Comparison of ENCODE assay signal across 16 cellular contexts in the genomic region with DNA sequence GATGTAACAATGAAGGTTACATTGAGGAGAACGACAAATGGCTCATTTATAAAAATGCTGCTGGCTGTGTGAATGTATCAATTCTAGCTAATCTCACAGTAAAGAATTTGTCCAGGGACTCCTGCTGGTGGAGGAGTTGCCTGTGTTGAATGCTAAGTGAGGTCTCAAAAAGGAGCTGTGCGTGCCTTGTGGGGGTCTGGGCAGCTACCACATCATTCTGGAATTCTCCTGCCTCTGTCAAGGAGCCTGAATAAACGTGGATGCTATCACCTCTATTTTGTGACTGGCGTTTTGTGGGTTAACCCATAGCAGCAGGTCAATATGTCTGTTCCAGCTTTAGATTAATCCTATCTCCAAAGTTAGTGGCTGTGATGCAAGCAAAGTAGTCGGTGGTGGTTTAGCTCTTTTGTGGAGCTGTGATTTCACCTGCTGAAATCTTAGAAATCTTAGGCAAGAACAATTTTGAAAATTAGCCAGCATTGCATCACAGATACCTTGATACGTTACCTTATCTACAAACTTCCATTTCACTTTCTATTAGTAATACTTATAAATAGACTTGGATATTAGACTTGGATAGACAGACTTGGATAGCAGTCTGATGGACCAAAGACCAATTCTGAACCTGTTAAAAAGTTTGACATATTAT.
DNase-seq lines count a peak whose midpoint lies in the region; ATAC-seq and TF ChIP-seq lines count a peak whose summit lies in the region.
"Had no signal": no experiment of that assay in that cellular context is flagged by ENCODE, and none has a peak within 500 bp of the region (broad histone marks: within the 10 kb centered on the region; RNA-seq: fewer than 3 reads in every experiment).

No MANE protein-coding gene starts in this region.

- H3K4me1 ChIP-seq in PC-9 (replicated peaks; ENCODE audit: insufficient read depth) (peaks cover 59% of the 10 kb centered on the region), testis (peaks cover 31% of the 10 kb centered on the region)

- POLR2A ChIA-PET in PC-9 (lab: Charles Lee; ENCODE audit: unreplicated experiment), result no interaction called here

- H3K4me3 Mint-ChIP-seq in mesothelial cell of epicardium, result no peak overlapping the region
- H3K4me3 Mint-ChIP-seq in stimulated activated effector memory CD8-positive, alpha-beta T cell treated with anti-CD3 and anti-CD28 coated beads, Interleukin-12 subunit alpha, Interleukin-12 subunit beta, amount 100 ng/mL, for 72 hours, result no peak overlapping the region
- H3K4me3 Mint-ChIP-seq: activated CD4-positive, alpha-beta T cell treated with anti-CD3 and anti-CD28 coated beads, Interleukin-2, amount 10 ng/mL, durations not matched to agents 7 days and 5 days had no signal

- no peaks in the 10 kb centered on the region for H3K9me3 ChIP-seq in PC-9 (ENCODE audit: insufficient read depth, low read depth)
- H3K9me3 ChIP-seq in testis, result no peaks in the 10 kb centered on the region
- H3K9me3 ChIP-seq: ascending aorta had no signal

- H2AFZ ChIP-seq in PC-9, result no peak overlapping the region

- H3K36me3 ChIP-seq in PC-9 (ENCODE audit: low read depth), result no peaks in the 10 kb centered on the region
- H3K36me3 ChIP-seq in testis (ENCODE audit: low read depth, missing control alignments), result no peaks in the 10 kb centered on the region
- H3K36me3 ChIP-seq: ascending aorta had no signal

- TF ChIP-seq POLR2A in testis (IDR thresholded peaks at IDR 0.05), result no peak
- TF ChIP-seq POLR2A in lower leg skin (IDR thresholded peaks at IDR 0.05), result no peak

- no peaks in the 10 kb centered on the region for H3K79me2 ChIP-seq in PC-9 (ENCODE audit: low read depth)

- no peaks in the 10 kb centered on the region for H3K9me2 ChIP-seq in PC-9 (ENCODE audit: insufficient read depth)

- H3K36me3 Mint-ChIP-seq in mesothelial cell of epicardium, result no peaks in the 10 kb centered on the region
- no peaks in the 10 kb centered on the region for H3K36me3 Mint-ChIP-seq in stimulated activated effector memory CD8-positive, alpha-beta T cell treated with anti-CD3 and anti-CD28 coated beads, Interleukin-12 subunit alpha, Interleukin-12 subunit beta, amount 100 ng/mL, for 72 hours

- H3K4me3 ChIP-seq in PC-9 (no peak overlapping the region), choroid plexus epithelial cell (ENCODE audit: low read depth, low read length) (no peak overlapping the region), testis (no peak overlapping the region), lower leg skin (ENCODE audit: low read depth, poor library complexity, severe bottlenecking) (no peak overlapping the region)
- H3K4me3 ChIP-seq: ascending aorta had no signal

- no TSS peak for BruUV-seq in PC-9 (replicated peaks; lab: Mats Ljungman, UMichigan)

- CTCF ChIA-PET in PC-9 (lab: Charles Lee), result no interaction called here

- TF ChIP-seq CTCF in PC-9 (conservative IDR thresholded peaks at IDR 0.05) (no peak), choroid plexus epithelial cell (conservative IDR thresholded peaks at IDR 0.05; ENCODE audit: low read depth, low read length) (peak; percentile 37), mesothelial cell of epicardium (IDR thresholded peaks at IDR 0.05; ENCODE audit: unreplicated experiment) (no peak), testis (IDR thresholded peaks at IDR 0.05) (peak in 1 of 3 experiments; percentile 20), lower leg skin (IDR thresholded peaks at IDR 0.05) (no peak)

- intact Hi-C loops in PC-9 (cut with micrococcal nuclease; ENCODE audit: unreplicated experiment) (no loop called here), testis (cut with DNase I; ENCODE audit: low total_unique reads) (no loop called here), lower leg skin (cut with DNase I; ENCODE audit: low total_unique reads) (no loop called here)

- H3K27me3 Mint-ChIP-seq in mesothelial cell of epicardium (ENCODE audit: low read depth), result no peaks in the 10 kb centered on the region
- H3K27me3 Mint-ChIP-seq: activated CD4-positive, alpha-beta T cell treated with anti-CD3 and anti-CD28 coated beads, Interleukin-2, amount 10 ng/mL, durations not matched to agents 7 days and 5 days had no signal

- peaks cover 38% of the 10 kb centered on the region for H3F3A ChIP-seq in PC-9 (ENCODE audit: insufficient read depth, low read depth)

- no peaks in the 10 kb centered on the region for H4K20me1 ChIP-seq in PC-9 (ENCODE audit: insufficient read depth)

- H3K4me1 Mint-ChIP-seq in mesothelial cell of epicardium, result peaks cover 43% of the 10 kb centered on the region
- H3K4me1 Mint-ChIP-seq in stimulated activated effector memory CD8-positive, alpha-beta T cell treated with anti-CD3 and anti-CD28 coated beads, Interleukin-12 subunit alpha, Interleukin-12 subunit beta, amount 100 ng/mL, for 72 hours, result peaks cover 1% of the 10 kb centered on the region

- peak overlapping the region; percentile 73 for H3K4me2 ChIP-seq in PC-9

- H3K27me3 ChIP-seq in PC-9 (ENCODE audit: insufficient read depth, low read depth) (no peaks in the 10 kb centered on the region), testis (no peaks in the 10 kb centered on the region)
- H3K27me3 ChIP-seq: ascending aorta had no signal

- ATAC-seq in stimulated activated effector memory CD8-positive, alpha-beta T cell treated with anti-CD3 and anti-CD28 coated beads, Interleukin-12 subunit alpha, Interleukin-12 subunit beta, amount 100 ng/mL, for 72 hours, result no peak

- H3K27ac ChIP-seq in PC-9 (peak overlapping the region; percentile 97), testis (peak overlapping the region; percentile 32 to 77)
- H3K27ac ChIP-seq: ascending aorta had no signal

- peak overlapping the region; percentile 75 for H3K27ac Mint-ChIP-seq in mesothelial cell of epicardium
- no peak overlapping the region for H3K27ac Mint-ChIP-seq in stimulated activated effector memory CD8-positive, alpha-beta T cell treated with anti-CD3 and anti-CD28 coated beads, Interleukin-12 subunit alpha, Interleukin-12 subunit beta, amount 100 ng/mL, for 72 hours
- H3K27ac Mint-ChIP-seq: activated CD4-positive, alpha-beta T cell treated with anti-CD3 and anti-CD28 coated beads, Interleukin-2, amount 10 ng/mL, durations not matched to agents 7 days and 5 days had no signal

- 63 to 65% methylated on average over 6 of the region's 6 CpGs for WGBS in testis, 2 donors
- 82 to 84% methylated on average over 6 of the region's 6 CpGs for WGBS in lower leg skin, 2 donors

- H3K9me3 Mint-ChIP-seq in mesothelial cell of epicardium, result no peaks in the 10 kb centered on the region
- H3K9me3 Mint-ChIP-seq in stimulated activated effector memory CD8-positive, alpha-beta T cell treated with anti-CD3 and anti-CD28 coated beads, Interleukin-12 subunit alpha, Interleukin-12 subunit beta, amount 100 ng/mL, for 72 hours, result no peaks in the 10 kb centered on the region
- H3K9me3 Mint-ChIP-seq: activated CD4-positive, alpha-beta T cell treated with anti-CD3 and anti-CD28 coated beads, Interleukin-2, amount 10 ng/mL, durations not matched to agents 7 days and 5 days had no signal

- DNase-seq in PC-9 (no peak), choroid plexus epithelial cell (ENCODE audit: low read depth) (peak; percentile 30), mesothelial cell of epicardium (ENCODE audit: low spot score in 2 of 2, unreplicated experiment in 2 of 2) (no peak), testis (peak; percentile 81), superior temporal gyrus (ENCODE audit: extremely low spot score) (no peak), lower leg skin (ENCODE audit: low spot score in 2 of 2) (no peak)
- no peak for DNase-seq in stimulated activated effector memory CD8-positive, alpha-beta T cell treated with anti-CD3 and anti-CD28 coated beads, Interleukin-12 subunit alpha, Interleukin-12 subunit beta, amount 100 ng/mL, for 72 hours (ENCODE audit: low spot score in 2 of 2)
- DNase-seq: activated CD4-positive, alpha-beta T cell treated with anti-CD3 and anti-CD28 coated beads, Interleukin-2, amount 10 ng/mL, durations not matched to agents 7 days and 5 days; activated naive CD4-positive, alpha-beta T cell treated with Interleukin-2 at 50 U/mL for 16 hours; C1 segment of cervical spinal cord; head of caudate nucleus; NCI-H2171; occipital lobe; stimulated activated CD4-positive, alpha-beta T cell treated with anti-CD3 and anti-CD28 coated beads, Interleukin-2, amount 100 ng/mL, for 48 hours; SW 1271 had no signal

Comparison
In these comparisons a context has a peak if more than half of its experiments do, and no peak if none do; other contexts are left out.
1. DNase-seq: peak in choroid plexus epithelial cell (single experiment) and testis (single experiment); none in PC-9 (0 of 2), mesothelial cell of epicardium (0 of 2), superior temporal gyrus (single experiment), stimulated activated effector memory CD8-positive, alpha-beta T cell treated with anti-CD3 and anti-CD28 coated beads, Interleukin-12 subunit alpha, Interleukin-12 subunit beta, amount 100 ng/mL, for 72 hours (0 of 2) and lower leg skin (0 of 2).